ENCODE assay signal across 29 cellular contexts in genomic region chr16:47753620-47754019, GRCh38.
"Had no signal": no experiment of that assay in that cellular context is flagged by ENCODE, and none has a peak within 500 bp of the region (broad histone marks: within the 10 kb centered on the region; RNA-seq: fewer than 3 reads in every experiment).

No MANE protein-coding gene starts in this region.

- H3K27me3 ChIP-seq: cardiac muscle cell, MG63, Peyer's patch had no signal

- H3K4me3 ChIP-seq: cardiac muscle cell, MG63, Peyer's patch had no signal

- H3K36me3 ChIP-seq: cardiac muscle cell, MG63, Peyer's patch had no signal

- H3K4me1 ChIP-seq: Peyer's patch had no signal

- H3K9me3 ChIP-seq: MG63, Peyer's patch had no signal

- H3K27ac ChIP-seq: cardiac muscle cell, Peyer's patch, RWPE1 had no signal

- DNase-seq: activated CD4-positive, alpha-beta T cell treated with anti-CD3 and anti-CD28 coated beads, Interleukin-2, amount 50 U/mL, for 4 hours; activated CD8-positive, alpha-beta T cell treated with anti-CD3 and anti-CD28 coated beads for 36 hours; activated effector memory CD4-positive, alpha-beta T cell treated with anti-CD3 and anti-CD28 coated beads, Interleukin-2, amount 50 U/mL, for 16 hours; activated naive CD4-positive, alpha-beta T cell; activated naive CD4-positive, alpha-beta T cell treated with anti-CD3 and anti-CD28 coated beads, Interleukin-2, amount 50 U/mL, for 16 hours; activated naive CD8-positive, alpha-beta T cell treated with anti-CD3 and anti-CD28 coated beads for 36 hours; activated T-cell treated with anti-CD3 and anti-CD28 coated beads, Interleukin-2, amount 50 U/mL, for 1 hour; activated T-cell treated with anti-CD3 and anti-CD28 coated beads, Interleukin-2, amount 50 U/mL, for 72 hours; amniotic stem cell; aorta; Karpas-422; KBM-7; MG63; NCI-H1048; NCI-H1105 treated with DMSO at 0.1 percent for 48 hours; NCI-H1436; NCI-H1694; NCI-H1930; NCI-H2081 treated with DMSO at 0.1 percent for 48 hours; NCI-H2171 treated with DMSO at 0.1 percent for 48 hours; NCI-H345; NCI-H524 treated with DMSO at 0.1 percent for 48 hours; NCI-H82; NK-92 treated with Interleukin-12 subunit alpha and Interleukin-12 subunit beta, amount 100 ng/mL, for 24 hours; PC-3; Peyer's patch; SIG-M5 had no signal
